23 cellular contexts compared by ENCODE assay signal in genomic region chr19:19154768-19155494, GRCh38. TPM values are rescaled to one million over a fixed set of nuclear protein-coding genes. Genes with fewer than 3 reads are reported as not detected.
"Had no signal": no experiment of that assay in that cellular context is flagged by ENCODE, and none has a peak within 500 bp of the region (broad histone marks: within the 10 kb centered on the region; RNA-seq: fewer than 3 reads in every experiment).

No MANE protein-coding gene starts in this region.

- H3K36me3 Mint-ChIP-seq: natural killer cell had no signal

- H3K4me2 ChIP-seq: smooth muscle cell had no signal

- H3K27me3 ChIP-seq: cardiac muscle cell, dorsolateral prefrontal cortex, gastroesophageal sphincter, stomach, testis, upper lobe of right lung had no signal

- H3K27me3 Mint-ChIP-seq: activated CD8-positive, alpha-beta memory T cell treated with anti-CD3 and anti-CD28 coated beads, Interleukin-2, amount 10 ng/mL, durations not matched to agents 7 days and 5 days; activated naive CD4-positive, alpha-beta T cell treated with anti-CD3 and anti-CD28 coated beads, Interleukin-2, amount 50 U/mL, for 24 hours; progenitor cell of endocrine pancreas had no signal

- FAIRE-seq: islet of Langerhans had no signal

- H3K27ac ChIP-seq: cardiac muscle cell, dorsolateral prefrontal cortex, gastroesophageal sphincter, stomach, testis, upper lobe of right lung had no signal

- ATAC-seq: activated CD8-positive, alpha-beta memory T cell treated with anti-CD3 and anti-CD28 coated beads, Interleukin-2, amount 10 ng/mL, durations not matched to agents 7 days and 5 days; gastroesophageal sphincter; natural killer cell; right cardiac atrium; upper lobe of right lung had no signal

- H3K36me3 ChIP-seq: cardiac muscle cell, upper lobe of right lung had no signal

- H3K4me3 ChIP-seq: cardiac muscle cell, dorsolateral prefrontal cortex, gastroesophageal sphincter, smooth muscle cell, stomach, testis, upper lobe of right lung had no signal

- H3K4me3 Mint-ChIP-seq: activated CD8-positive, alpha-beta memory T cell treated with anti-CD3 and anti-CD28 coated beads, Interleukin-2, amount 10 ng/mL, durations not matched to agents 7 days and 5 days; activated naive CD4-positive, alpha-beta T cell treated with anti-CD3 and anti-CD28 coated beads, Interleukin-2, amount 50 U/mL, for 24 hours; endodermal cell; natural killer cell had no signal

- H3K4me1 ChIP-seq: gastroesophageal sphincter, stomach, testis, upper lobe of right lung had no signal

- H3K9me3 Mint-ChIP-seq: activated naive CD4-positive, alpha-beta T cell treated with anti-CD3 and anti-CD28 coated beads, Interleukin-2, amount 50 U/mL, for 24 hours; activated T-helper 2 cell treated with anti-CD3 and anti-CD28 coated beads, Interferon-gamma antibody, Interleukin-2, Interleukin-4, amounts not matched to agents 10 μg/mL and 5 μg/mL and 100 μg/mL, durations not matched to agents 14 hours and 24 hours and 36 hours had no signal

- DNase-seq: activated CD4-positive, alpha-beta T cell treated with anti-CD3 and anti-CD28 coated beads for 1 hour; activated CD4-positive, alpha-beta T cell treated with anti-CD3 and anti-CD28 coated beads, Interleukin-2, amount 50 U/mL, for 48 hours; activated CD8-positive, alpha-beta memory T cell treated with anti-CD3 and anti-CD28 coated beads, Interleukin-2, amount 10 ng/mL, durations not matched to agents 7 days and 5 days; activated T-cell treated with anti-CD3 and anti-CD28 coated beads, Interleukin-2, amount 50 U/mL, for 1 hour; dorsolateral prefrontal cortex; endodermal cell; erythroblast; natural killer cell; nucleus accumbens; right cardiac atrium; stimulated activated CD4-positive, alpha-beta T cell treated with anti-CD3 and anti-CD28 coated beads, Interleukin-4, amount 100 ng/mL, for 4 hours; stimulated activated CD8-positive, alpha-beta memory T cell treated with anti-CD3 and anti-CD28 coated beads, Interleukin-4, amount 100 ng/mL, for 48 hours; T-helper 9 cell; testis; upper lobe of right lung had no signal

- H3K4me1 Mint-ChIP-seq: activated CD8-positive, alpha-beta memory T cell treated with anti-CD3 and anti-CD28 coated beads, Interleukin-2, amount 10 ng/mL, durations not matched to agents 7 days and 5 days; activated naive CD4-positive, alpha-beta T cell treated with anti-CD3 and anti-CD28 coated beads, Interleukin-2, amount 50 U/mL, for 24 hours; endodermal cell; natural killer cell had no signal

- H3K27ac Mint-ChIP-seq: activated CD8-positive, alpha-beta memory T cell treated with anti-CD3 and anti-CD28 coated beads, Interleukin-2, amount 10 ng/mL, durations not matched to agents 7 days and 5 days; activated naive CD4-positive, alpha-beta T cell treated with anti-CD3 and anti-CD28 coated beads, Interleukin-2, amount 50 U/mL, for 24 hours; activated T-helper 2 cell treated with anti-CD3 and anti-CD28 coated beads, Interferon-gamma antibody, Interleukin-2, Interleukin-4, amounts not matched to agents 10 μg/mL and 5 μg/mL and 100 μg/mL, durations not matched to agents 14 hours and 24 hours and 36 hours; endodermal cell; natural killer cell; progenitor cell of endocrine pancreas had no signal

- H3K9me3 ChIP-seq: gastroesophageal sphincter, stomach, testis, upper lobe of right lung had no signal

RNA-seq across cellular contexts. Expression of gene MEF2B, which starts 15.1 kb away (rescaled TPM):
- total RNA-seq: cardiac muscle cell, gastroesophageal sphincter, smooth muscle cell had no signal
